In the genomic region with DNA sequence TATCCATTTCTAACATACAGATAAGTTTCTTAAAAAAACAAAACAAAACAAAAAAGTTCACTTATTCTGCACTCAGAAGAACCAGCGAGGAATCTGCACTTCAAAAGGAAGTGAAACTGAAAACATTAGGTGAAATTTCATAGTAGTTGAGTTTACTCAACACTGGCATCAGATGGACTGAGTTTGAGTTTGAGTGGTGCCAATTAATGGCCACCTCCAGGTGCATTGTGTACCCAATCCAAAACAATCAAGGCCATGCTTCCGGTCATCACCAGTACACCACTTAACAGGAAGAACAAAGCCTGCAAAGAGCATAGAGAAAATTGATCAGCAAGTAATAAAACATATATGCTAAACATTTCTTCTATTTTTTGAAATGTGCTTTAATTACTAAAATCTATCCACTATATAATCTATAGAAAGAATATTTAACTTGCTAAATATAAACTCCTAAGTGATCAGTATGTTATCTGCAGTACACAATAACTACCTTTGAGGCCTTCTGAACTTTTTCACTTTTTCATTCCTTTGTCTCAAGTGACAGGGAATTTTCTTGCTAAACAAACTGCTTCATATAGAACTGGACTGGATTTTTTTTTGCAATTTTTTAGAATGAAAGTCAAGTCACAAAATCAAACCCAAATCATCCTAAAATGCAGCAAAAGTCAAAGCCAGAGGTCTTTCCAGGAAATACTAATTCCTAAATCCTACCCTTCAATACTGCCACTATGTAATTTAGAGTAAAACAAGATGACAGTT, we compare ENCODE assay signal across 11 cellular contexts. TPM values are rescaled to one million over a fixed set of nuclear protein-coding genes. Genes with fewer than 3 reads are reported as not detected.
DNase-seq lines count a peak whose midpoint lies in the region; ATAC-seq and TF ChIP-seq lines count a peak whose summit lies in the region.
"Had no signal": no experiment of that assay in that cellular context is flagged by ENCODE, and none has a peak within 500 bp of the region (broad histone marks: within the 10 kb centered on the region; RNA-seq: fewer than 3 reads in every experiment).

No MANE protein-coding gene starts in this region.

- no TSS peak for BruUV-seq in MCF 10A (replicated peaks; lab: Mats Ljungman, UMichigan)
- BruUV-seq in mammary epithelial cell (replicated peaks; lab: Mats Ljungman, UMichigan): no TSS peak

- H4K20me1 ChIP-seq in mammary epithelial cell (ENCODE audit: insufficient read depth, low read length): peaks cover 38% of the 10 kb centered on the region
- peaks cover 78% of the 10 kb centered on the region for H4K20me1 ChIP-seq in hepatocyte (ENCODE audit: insufficient read depth, poor library complexity, severe bottlenecking)

- in situ Hi-C loops in mammary epithelial cell (cut with MboI; ENCODE audit: low sequenced_read_pairs in 2 of 2): no loop called here

- no peaks in the 10 kb centered on the region for H3K9me3 ChIP-seq in mammary epithelial cell (replicated peaks; ENCODE audit: insufficient read depth, low read length)
- no peaks in the 10 kb centered on the region for H3K9me3 ChIP-seq in hepatocyte (ENCODE audit: low read depth)
- H3K9me3 ChIP-seq: uterus had no signal

- CTCF ChIA-PET in MCF 10A (lab: Yijun Ruan, JAX) (interaction anchor here (0.6 to 0.7 kb wide), 3 partner anchors 143 to 1743 kb away, joined by 3 to 4 read pairs (median 3); no protein-coding TSS in a partner anchor), mammary epithelial cell (lab: Charles Lee; ENCODE audit: low non-redundant PET) (no interaction called here)
- CTCF ChIA-PET in activated CD8-positive, alpha-beta T cell treated with anti-CD3 and anti-CD28 coated beads, Interleukin-2, amount 10 ng/mL, durations not matched to agents 7 days and 5 days (lab: Charles Lee): interaction anchor here (1.4 kb wide), 2 partner anchors 9 to 236 kb away, joined by 4 to 6 read pairs; no protein-coding TSS in a partner anchor

- H3K4me3 Mint-ChIP-seq in MCF 10A (ENCODE audit: unreplicated experiment) (no peak overlapping the region), endothelial cell (ENCODE audit: unreplicated experiment) (no peak overlapping the region)
- no peak overlapping the region for H3K4me3 Mint-ChIP-seq in activated CD8-positive, alpha-beta T cell treated with anti-CD3 and anti-CD28 coated beads, Interleukin-2, amount 10 ng/mL, durations not matched to agents 7 days and 5 days
- H3K4me3 Mint-ChIP-seq in stimulated activated naive CD8-positive, alpha-beta T cell treated with anti-CD3 and anti-CD28 coated beads, Interleukin-15, amount 100 ng/mL, for 72 hours: no peak overlapping the region

- no peak for TF ChIP-seq CTCF in MCF 10A (IDR thresholded peaks at IDR 0.05; ENCODE audit: unreplicated experiment)
- TF ChIP-seq CTCF in mammary epithelial cell (conservative IDR thresholded peaks at IDR 0.05 in 1 of 2, IDR thresholded peaks at IDR 0.05 in 1 of 2; ENCODE audit: extremely low read depth in 1 of 2, insufficient read depth in 1 of 2, low read depth in 1 of 2, low read length in 2 of 2): no peak
- no peak for TF ChIP-seq CTCF in hepatocyte (IDR thresholded peaks at IDR 0.05; ENCODE audit: poor library complexity)
- TF ChIP-seq CTCF in endothelial cell (IDR thresholded peaks at IDR 0.05; ENCODE audit: unreplicated experiment): no peak

- H3K9me3 Mint-ChIP-seq in MCF 10A (ENCODE audit: unreplicated experiment): no peaks in the 10 kb centered on the region
- no peaks in the 10 kb centered on the region for H3K9me3 Mint-ChIP-seq in activated CD8-positive, alpha-beta T cell treated with anti-CD3 and anti-CD28 coated beads, Interleukin-2, amount 10 ng/mL, durations not matched to agents 7 days and 5 days (ENCODE audit: insufficient read depth)
- no peaks in the 10 kb centered on the region for H3K9me3 Mint-ChIP-seq in stimulated activated naive CD8-positive, alpha-beta T cell treated with anti-CD3 and anti-CD28 coated beads, Interleukin-15, amount 100 ng/mL, for 72 hours
- H3K9me3 Mint-ChIP-seq in endothelial cell (ENCODE audit: unreplicated experiment): no peaks in the 10 kb centered on the region

- H3K27me3 ChIP-seq in mammary epithelial cell (ENCODE audit: insufficient read depth, low read length) (no peaks in the 10 kb centered on the region), hepatocyte (no peaks in the 10 kb centered on the region)
- H3K27me3 ChIP-seq: uterus had no signal

- no peak overlapping the region for H2AFZ ChIP-seq in mammary epithelial cell (ENCODE audit: low read depth, low read length)
- no peak overlapping the region for H2AFZ ChIP-seq in hepatocyte

- H3K4me2 ChIP-seq in mammary epithelial cell (ENCODE audit: insufficient read depth, low read depth, low read length) (no peak overlapping the region), hepatocyte (no peak overlapping the region)

- H3K36me3 ChIP-seq in mammary epithelial cell (ENCODE audit: insufficient read depth, low read length) (peaks cover 74% of the 10 kb centered on the region), hepatocyte (replicated peaks; ENCODE audit: insufficient read depth, low read depth) (peaks cover 23% of the 10 kb centered on the region)
- H3K36me3 ChIP-seq: uterus had no signal

- H3K27ac ChIP-seq in mammary epithelial cell (ENCODE audit: insufficient read depth, low read depth, low read length) (no peak overlapping the region), hepatocyte (no peak overlapping the region)
- H3K27ac ChIP-seq: uterus had no signal

- H3K27ac Mint-ChIP-seq in MCF 10A (ENCODE audit: low read depth, unreplicated experiment) (peak overlapping the region; percentile 42), endothelial cell (ENCODE audit: unreplicated experiment) (no peak overlapping the region)
- H3K27ac Mint-ChIP-seq in activated CD8-positive, alpha-beta T cell treated with anti-CD3 and anti-CD28 coated beads, Interleukin-2, amount 10 ng/mL, durations not matched to agents 7 days and 5 days: peak overlapping the region; percentile 71
- H3K27ac Mint-ChIP-seq in stimulated activated naive CD8-positive, alpha-beta T cell treated with anti-CD3 and anti-CD28 coated beads, Interleukin-15, amount 100 ng/mL, for 72 hours: no peak overlapping the region

- POLR2A ChIA-PET in MCF 10A (lab: Yijun Ruan, JAX): interaction anchor here (1.2 to 12.5 kb wide), 5 partner anchors 10 to 310 kb away, joined by 6 to 497 read pairs (median 133); a partner anchor contains a TSS
- POLR2A ChIA-PET in activated CD8-positive, alpha-beta T cell treated with anti-CD3 and anti-CD28 coated beads, Interleukin-2, amount 10 ng/mL, durations not matched to agents 7 days and 5 days (lab: Charles Lee): no interaction called here

- H3K4me1 Mint-ChIP-seq in MCF 10A (ENCODE audit: insufficient read depth, unreplicated experiment) (peaks cover 33% of the 10 kb centered on the region), endothelial cell (ENCODE audit: unreplicated experiment) (peaks cover 3% of the 10 kb centered on the region)
- peaks cover 49% of the 10 kb centered on the region for H3K4me1 Mint-ChIP-seq in activated CD8-positive, alpha-beta T cell treated with anti-CD3 and anti-CD28 coated beads, Interleukin-2, amount 10 ng/mL, durations not matched to agents 7 days and 5 days (ENCODE audit: low read depth)
- H3K4me1 Mint-ChIP-seq in stimulated activated naive CD8-positive, alpha-beta T cell treated with anti-CD3 and anti-CD28 coated beads, Interleukin-15, amount 100 ng/mL, for 72 hours: peaks cover 63% of the 10 kb centered on the region

- ATAC-seq in HG03045 (IDR thresholded peaks at IDR 0.05; ENCODE audit: unreplicated experiment): peak; percentile 61
- ATAC-seq in activated CD8-positive, alpha-beta T cell treated with anti-CD3 and anti-CD28 coated beads, Interleukin-2, amount 10 ng/mL, durations not matched to agents 7 days and 5 days: peak; percentile 35
- ATAC-seq in stimulated activated naive CD8-positive, alpha-beta T cell treated with anti-CD3 and anti-CD28 coated beads, Interleukin-15, amount 100 ng/mL, for 72 hours: peak; percentile 41
- ATAC-seq: esophagus mucosa had no signal

- no peaks in the 10 kb centered on the region for H3K27me3 Mint-ChIP-seq in MCF 10A (ENCODE audit: insufficient read depth, unreplicated experiment)
- no peaks in the 10 kb centered on the region for H3K27me3 Mint-ChIP-seq in activated CD8-positive, alpha-beta T cell treated with anti-CD3 and anti-CD28 coated beads, Interleukin-2, amount 10 ng/mL, durations not matched to agents 7 days and 5 days (ENCODE audit: low read depth)
- H3K27me3 Mint-ChIP-seq in stimulated activated naive CD8-positive, alpha-beta T cell treated with anti-CD3 and anti-CD28 coated beads, Interleukin-15, amount 100 ng/mL, for 72 hours: no peaks in the 10 kb centered on the region
- H3K27me3 Mint-ChIP-seq in endothelial cell (ENCODE audit: unreplicated experiment): no peaks in the 10 kb centered on the region

- H3K4me1 ChIP-seq in mammary epithelial cell (ENCODE audit: insufficient read depth, low read length): peaks cover 33% of the 10 kb centered on the region
- H3K4me1 ChIP-seq in hepatocyte (ENCODE audit: insufficient read depth): peaks cover 18% of the 10 kb centered on the region

- H3K79me2 ChIP-seq in mammary epithelial cell (ENCODE audit: insufficient read depth, low read length): peaks cover 58% of the 10 kb centered on the region
- peaks cover 21% of the 10 kb centered on the region for H3K79me2 ChIP-seq in hepatocyte

- H3K4me3 ChIP-seq in mammary epithelial cell (replicated peaks in 1 of 3; ENCODE audit: insufficient read depth in 1 of 3, low read depth in 2 of 3, low read length in 3 of 3) (no peak overlapping the region), hepatocyte (no peak overlapping the region)
- H3K4me3 ChIP-seq: uterus had no signal

- no peaks in the 10 kb centered on the region for H3K9me2 ChIP-seq in hepatocyte (replicated peaks; ENCODE audit: insufficient read depth)

- DNase-seq in MCF 10A (ENCODE audit: unreplicated experiment) (no peak), mammary epithelial cell (no peak), hepatocyte (ENCODE audit: low spot score) (no peak), cortex of kidney (lab: John Stamatoyannopoulos, UW) (no peak), endothelial cell (ENCODE audit: low spot score) (no peak)
- DNase-seq in activated CD8-positive, alpha-beta T cell treated with anti-CD3 and anti-CD28 coated beads, Interleukin-2, amount 10 ng/mL, durations not matched to agents 7 days and 5 days: no peak
- no peak for DNase-seq in stimulated activated naive CD8-positive, alpha-beta T cell treated with anti-CD3 and anti-CD28 coated beads, Interleukin-15, amount 100 ng/mL, for 72 hours
- DNase-seq: DMS79 treated with DMSO at 0.1 percent for 48 hours, uterus had no signal

- H3K36me3 Mint-ChIP-seq in MCF 10A (ENCODE audit: insufficient read depth, unreplicated experiment) (peaks cover 100% of the 10 kb centered on the region), endothelial cell (ENCODE audit: low read depth, unreplicated experiment) (peaks cover 52% of the 10 kb centered on the region)
- peaks cover 77% of the 10 kb centered on the region for H3K36me3 Mint-ChIP-seq in activated CD8-positive, alpha-beta T cell treated with anti-CD3 and anti-CD28 coated beads, Interleukin-2, amount 10 ng/mL, durations not matched to agents 7 days and 5 days (ENCODE audit: low read depth)

- dilution Hi-C loops in mammary epithelial cell (cut with HindIII; ENCODE audit: low sequenced_read_pairs): loop anchor here (25.0 kb wide), 1 partner anchor 651 kb away; no protein-coding TSS in a partner anchor

- intact Hi-C loops in MCF 10A (cut with micrococcal nuclease) (no loop called here), mammary epithelial cell (cut with micrococcal nuclease) (no loop called here)

- WGBS in mammary epithelial cell (ENCODE audit: low coverage, missing lambda C conversion rate): 90% methylated on average over 2 of the region's 2 CpGs
- WGBS in hepatocyte (ENCODE audit: low lambda C conversion rate, missing lambda C conversion rate): 96% methylated on average over 2 of the region's 2 CpGs

- H3K9ac ChIP-seq in mammary epithelial cell (ENCODE audit: insufficient read depth, low read length): no peak overlapping the region

RNA-seq across cellular contexts. Expression of a gene that starts 11.5 kb away (rescaled TPM):
- total RNA-seq in MCF 10A (2022) (817 and 1,070 TPM in 2 replicates), mammary epithelial cell (100 to 1,000 TPM; 774 to 995 TPM), hepatocyte (372 and 373 TPM in 2 replicates), endothelial cell (ENCODE audit: unreplicated experiment) (249 TPM)
- polyA plus RNA-seq in mammary epithelial cell (153 TPM), hepatocyte (139 and 144 TPM in 2 replicates)
- polyA minus RNA-seq in mammary epithelial cell: 348 TPM
- 100 to 1,000 TPM; 194 to 200 TPM for total RNA-seq in activated CD8-positive, alpha-beta T cell treated with anti-CD3 and anti-CD28 coated beads, Interleukin-2, amount 10 ng/mL, durations not matched to agents 7 days and 5 days

Comparison
In these comparisons a context has a peak if more than half of its experiments do, and no peak if none do; other contexts are left out.
1. H3K27ac Mint-ChIP-seq: peak in MCF 10A (single experiment) and activated CD8-positive, alpha-beta T cell treated with anti-CD3 and anti-CD28 coated beads, Interleukin-2, amount 10 ng/mL, durations not matched to agents 7 days and 5 days (single experiment); none in stimulated activated naive CD8-positive, alpha-beta T cell treated with anti-CD3 and anti-CD28 coated beads, Interleukin-15, amount 100 ng/mL, for 72 hours (0 of 2) and endothelial cell (single experiment).
2. Peak in every context shown above with its lines, with median percentiles within 50 percentile points of each other: ATAC-seq.